In the genomic region with DNA sequence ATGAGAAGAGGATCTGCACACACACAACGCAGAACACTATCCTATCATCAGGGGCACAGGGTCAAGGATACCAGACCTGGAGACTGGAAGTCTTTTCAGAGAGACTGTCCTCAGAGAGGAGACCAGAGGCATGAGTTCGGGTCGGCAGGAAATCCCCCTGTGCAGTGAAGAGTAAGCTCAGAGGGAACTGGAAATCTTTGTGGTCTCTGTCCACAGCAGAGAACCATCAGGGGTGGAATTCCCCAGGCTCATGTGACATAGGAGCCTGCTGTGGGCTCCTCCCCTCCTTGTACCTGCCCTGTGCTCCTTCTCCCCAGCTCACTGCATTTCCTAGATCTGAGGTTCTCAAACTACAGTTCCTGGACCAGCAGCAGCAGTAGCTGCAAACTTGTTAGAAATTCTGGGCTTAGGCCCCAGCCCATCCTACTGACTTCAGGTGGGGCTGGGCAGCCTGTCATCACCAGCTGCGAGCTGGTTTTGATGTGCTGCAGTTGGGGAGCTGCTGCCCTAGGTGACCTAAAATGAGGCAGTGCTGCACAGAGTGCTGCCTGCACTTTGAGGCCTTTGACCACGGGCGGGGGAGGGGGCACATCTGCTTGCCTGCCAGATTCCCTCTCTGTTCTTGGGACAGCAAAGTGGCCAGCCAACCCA, we compare ENCODE assay signal across 9 cellular contexts. TPM values are rescaled to one million over a fixed set of nuclear protein-coding genes. Genes with fewer than 3 reads are reported as not detected.
DNase-seq lines count a peak whose midpoint lies in the region; ATAC-seq and TF ChIP-seq lines count a peak whose summit lies in the region.
"Had no signal": no experiment of that assay in that cellular context is flagged by ENCODE, and none has a peak within 500 bp of the region (broad histone marks: within the 10 kb centered on the region; RNA-seq: fewer than 3 reads in every experiment).

No MANE protein-coding gene starts in this region.

- H3K4me3 ChIP-seq in colonic mucosa, result no peak overlapping the region

- peak overlapping the region; percentile 39 to 87 for H3K27ac Mint-ChIP-seq in T-cell

- TF ChIP-seq CTCF in colonic mucosa (IDR thresholded peaks at IDR 0.05), result no peak

- H3K4me1 ChIP-seq in colonic mucosa, result peaks cover 6% of the 10 kb centered on the region

- H3K9me3 Mint-ChIP-seq in T-cell, result no peaks in the 10 kb centered on the region

- H3K4me3 Mint-ChIP-seq in T-cell, result peak overlapping the region; percentile 72 to 84 (median 83)

- H3K27ac ChIP-seq in colonic mucosa (no peak overlapping the region), caudate nucleus (ENCODE audit: low read depth, low read length) (no peak overlapping the region)
- H3K27ac ChIP-seq: epithelial cell of prostate had no signal

- H3K36me3 ChIP-seq in colonic mucosa, result no peaks in the 10 kb centered on the region

- intact Hi-C loops in Right ventricle myocardium superior (cut with DNase I), result loop anchor here (5.0 to 10.0 kb wide), 2 partner anchors 41 to 146 kb away; a partner anchor contains a TSS
- intact Hi-C loops in cardiac septum (cut with DNase I), result no loop called here
- intact Hi-C loops in colonic mucosa (cut with DNase I), result no loop called here

- no peaks in the 10 kb centered on the region for H3K27me3 ChIP-seq in colonic mucosa

- CTCF ChIA-PET in T-cell (lab: Charles Lee), result interaction anchor here in 1 of 2 donors (1.2 to 1.3 kb wide), 2 partner anchors 54 to 96 kb away, joined by 4 read pairs; no protein-coding TSS in a partner anchor

- ATAC-seq in Right ventricle myocardium superior (ENCODE audit: poor library complexity), result peak; percentile 4
- peak; percentile 52 for ATAC-seq in HG02981 (IDR thresholded peaks at IDR 0.05; ENCODE audit: unreplicated experiment)
- ATAC-seq in T-cell (replicated peaks in 1 of 4), result peak in 1 of 4 experiments; percentile 53

- H3K9me3 ChIP-seq in colonic mucosa, result no peaks in the 10 kb centered on the region

- H3K27me3 Mint-ChIP-seq in T-cell, result no peaks in the 10 kb centered on the region

- peak overlapping the region; percentile 37 to 69 for H3K9ac ChIP-seq in colonic mucosa (ENCODE audit: low read depth in 2 of 2, low read length in 2 of 2)

- H3K36me3 Mint-ChIP-seq in T-cell, result no peaks in the 10 kb centered on the region

- DNase-seq in Right ventricle myocardium superior (no peak), cardiac septum (ENCODE audit: low spot score) (no peak), T-cell (peak in 30 of 34 experiments; percentile 25 to 66 (median 45)), colonic mucosa (no peak), NCI-H526 (lab: John Stamatoyannopoulos, UW) (no peak), caudate nucleus (lab: John Stamatoyannopoulos, UW) (no peak)
- peak in 2 of 3 donors; percentile 25 to 27 for DNase-seq in stimulated activated CD4-positive, alpha-beta T cell treated with anti-CD3 and anti-CD28 coated beads, TNF-alpha, amount 100 ng/mL, for 1 hour (ENCODE audit: low read depth in 3 of 3, low spot score in 1 of 3)

- H3K4me1 Mint-ChIP-seq in T-cell, result peaks cover 38 to 64% (median 52%) of the 10 kb centered on the region in 3 donors

- POLR2A ChIA-PET in T-cell (lab: Charles Lee), result interaction anchor here (0.6 kb wide), 2 partner anchors 69 to 144 kb away, joined by 3 to 4 read pairs; no protein-coding TSS in a partner anchor

RNA-seq across cellular contexts. Expression of a gene that starts 2.4 kb away (rescaled TPM):
- total RNA-seq in Right ventricle myocardium superior (54.1 TPM), cardiac septum (62.4 TPM), T-cell (100 to 1,000 TPM; 112 to 172 (median 145) TPM), colonic mucosa (100 to 1,000 TPM in 1 of 2 donors, 10 to 100 TPM in 1; 61.8 to 112 TPM)

RNA-seq across cellular contexts. Expression of a gene that starts 45.4 kb away (rescaled TPM):
- total RNA-seq in Right ventricle myocardium superior, result 471 TPM
- total RNA-seq in cardiac septum, result 436 TPM
- total RNA-seq in T-cell, result 100 to 1,000 TPM; 673 to 863 (median 774) TPM
- total RNA-seq in colonic mucosa, result 1,000 to 10,000 TPM; 1,435 to 2,110 TPM

Comparison
In these comparisons a context has a peak if more than half of its experiments do, and no peak if none do; other contexts are left out.
1. DNase-seq: peak in T-cell (30 of 34) and stimulated activated CD4-positive, alpha-beta T cell treated with anti-CD3 and anti-CD28 coated beads, TNF-alpha, amount 100 ng/mL, for 1 hour (2 of 3); none in Right ventricle myocardium superior (single experiment), cardiac septum (single experiment), colonic mucosa (single experiment), NCI-H526 (0 of 2) and caudate nucleus (0 of 61).